Comparison of ENCODE assay signal across 30 cellular contexts in the genomic region with DNA sequence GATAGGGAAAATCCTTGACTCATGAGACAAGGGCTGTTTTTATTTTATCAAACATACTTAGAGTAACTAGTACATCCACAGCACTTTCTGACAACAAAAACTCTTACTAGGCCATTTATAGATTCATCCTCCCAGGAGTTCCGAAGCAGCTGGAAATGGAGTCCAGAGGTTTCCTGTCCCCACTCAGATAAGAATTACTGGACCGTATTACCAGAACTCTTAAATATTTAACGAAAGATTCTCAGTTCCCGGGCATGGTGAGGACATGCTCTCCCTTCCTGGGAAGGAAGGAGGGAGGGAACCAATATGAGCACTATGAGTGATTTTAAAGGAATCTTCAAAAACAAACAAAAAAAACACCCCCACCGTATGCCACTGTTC. TPM values are rescaled to one million over a fixed set of nuclear protein-coding genes. Genes with fewer than 3 reads are reported as not detected.
"Had no signal": no experiment of that assay in that cellular context is flagged by ENCODE, and none has a peak within 500 bp of the region (broad histone marks: within the 10 kb centered on the region; RNA-seq: fewer than 3 reads in every experiment).

No MANE protein-coding gene starts in this region.

- H3K9me2 ChIP-seq: SK-N-SH had no signal

- H3K36me3 ChIP-seq: adrenal gland, breast epithelium, MG63, SJCRH30 had no signal

- H3K4me3 ChIP-seq: adrenal gland, breast epithelium, MG63, SJCRH30 had no signal

- H3K4me2 ChIP-seq: KMS-11, SK-N-SH had no signal

- H3K4me1 ChIP-seq: adrenal gland, breast epithelium, SJCRH30 had no signal

- ATAC-seq: activated T-cell treated with anti-CD3 and anti-CD28 coated beads, Interleukin-2, amount 50 U/mL, for 72 hours had no signal

- H3K27ac ChIP-seq: breast epithelium, KMS-11, SJCRH30, VCaP had no signal

- H3K27me3 Mint-ChIP-seq: activated CD4-positive, alpha-beta memory T cell treated with anti-CD3 and anti-CD28 coated beads, Interleukin-2, amount 10 ng/mL, durations not matched to agents 7 days and 5 days; activated CD4-positive, alpha-beta T cell treated with anti-CD3 and anti-CD28 coated beads, Interleukin-2, amount 10 ng/mL, durations not matched to agents 7 days and 5 days; activated naive CD8-positive, alpha-beta T cell treated with anti-CD3 and anti-CD28 coated beads, Interleukin-2, amount 10 ng/mL, durations not matched to agents 7 days and 5 days had no signal

- H3K27me3 ChIP-seq: adrenal gland, MG63, SJCRH30 had no signal

- H3K27ac Mint-ChIP-seq: activated CD4-positive, alpha-beta memory T cell treated with anti-CD3 and anti-CD28 coated beads, Interleukin-2, amount 10 ng/mL, durations not matched to agents 7 days and 5 days; activated CD4-positive, alpha-beta T cell treated with anti-CD3 and anti-CD28 coated beads, Interleukin-2, amount 10 ng/mL, durations not matched to agents 7 days and 5 days; activated naive CD8-positive, alpha-beta T cell treated with anti-CD3 and anti-CD28 coated beads, Interleukin-2, amount 10 ng/mL, durations not matched to agents 7 days and 5 days; activated T-cell treated with anti-CD3 and anti-CD28 coated beads, Interleukin-2, amount 50 U/mL, for 72 hours; activated T-helper 2 cell treated with anti-CD3 and anti-CD28 coated beads, Interferon-gamma antibody, Interleukin-2, Interleukin-4, amounts not matched to agents 10 μg/mL and 5 μg/mL and 100 μg/mL, durations not matched to agents 14 hours and 24 hours and 36 hours had no signal

- H3K4me1 Mint-ChIP-seq: activated CD4-positive, alpha-beta memory T cell treated with anti-CD3 and anti-CD28 coated beads, Interleukin-2, amount 10 ng/mL, durations not matched to agents 7 days and 5 days had no signal

- H3K9me3 Mint-ChIP-seq: activated CD4-positive, alpha-beta memory T cell treated with anti-CD3 and anti-CD28 coated beads, Interleukin-2, amount 10 ng/mL, durations not matched to agents 7 days and 5 days; activated naive CD8-positive, alpha-beta T cell treated with anti-CD3 and anti-CD28 coated beads, Interleukin-2, amount 10 ng/mL, durations not matched to agents 7 days and 5 days; activated T-helper 2 cell treated with anti-CD3 and anti-CD28 coated beads, Interferon-gamma antibody, Interleukin-2, Interleukin-4, amounts not matched to agents 10 μg/mL and 5 μg/mL and 100 μg/mL, durations not matched to agents 14 hours and 24 hours and 36 hours had no signal

- DNase-seq: activated CD4-positive, alpha-beta memory T cell treated with anti-CD3 and anti-CD28 coated beads, Interleukin-2, amount 10 ng/mL, durations not matched to agents 7 days and 5 days; activated CD4-positive, alpha-beta T cell treated with anti-CD3 and anti-CD28 coated beads, Interleukin-2, amount 10 ng/mL, durations not matched to agents 7 days and 5 days; activated CD4-positive, CD25-positive, alpha-beta regulatory T cell; activated naive CD4-positive, alpha-beta T cell treated with anti-CD3 and anti-CD28 coated beads, Interleukin-2, amount 50 U/mL, for 16 hours; activated naive CD8-positive, alpha-beta T cell treated with anti-CD3 and anti-CD28 coated beads, Interleukin-2, amount 10 ng/mL, durations not matched to agents 7 days and 5 days; activated T-cell treated with anti-CD3 and anti-CD28 coated beads, Interleukin-2, amount 50 U/mL, for 72 hours; adrenal gland; aorta; MG63; MV-4-11; NCI-H1092 treated with DMSO at 0.1 percent for 48 hours; NCI-H1417 treated with DMSO at 0.1 percent for 48 hours; NCI-H1694; NCI-H2029; NCI-H2107; NCI-H2171 treated with DMSO at 0.1 percent for 48 hours; NCI-H226; NCI-H774; SJCRH30; SK-N-SH; T-helper 1 cell had no signal

- H3K9me3 ChIP-seq: adrenal gland, breast epithelium, MG63, SJCRH30, SK-N-SH had no signal

- H3K4me3 Mint-ChIP-seq: activated CD4-positive, alpha-beta memory T cell treated with anti-CD3 and anti-CD28 coated beads, Interleukin-2, amount 10 ng/mL, durations not matched to agents 7 days and 5 days; activated CD4-positive, alpha-beta T cell treated with anti-CD3 and anti-CD28 coated beads, Interleukin-2, amount 10 ng/mL, durations not matched to agents 7 days and 5 days; activated naive CD8-positive, alpha-beta T cell treated with anti-CD3 and anti-CD28 coated beads, Interleukin-2, amount 10 ng/mL, durations not matched to agents 7 days and 5 days; activated T-cell treated with anti-CD3 and anti-CD28 coated beads, Interleukin-2, amount 50 U/mL, for 72 hours had no signal

RNA-seq across cellular contexts. Expression of a gene that starts 41.2 kb away (rescaled TPM):
- total RNA-seq: activated CD4-positive, alpha-beta memory T cell treated with anti-CD3 and anti-CD28 coated beads, Interleukin-2, amount 10 ng/mL, durations not matched to agents 7 days and 5 days; activated CD4-positive, alpha-beta T cell treated with anti-CD3 and anti-CD28 coated beads, Interleukin-2, amount 10 ng/mL, durations not matched to agents 7 days and 5 days; activated CD8-positive, alpha-beta memory T cell treated with anti-CD3 and anti-CD28 coated beads for 36 hours; activated naive CD8-positive, alpha-beta T cell treated with anti-CD3 and anti-CD28 coated beads, Interleukin-2, amount 10 ng/mL, durations not matched to agents 7 days and 5 days; activated T-cell treated with anti-CD3 and anti-CD28 coated beads, Interleukin-2, amount 50 U/mL, for 72 hours; activated T-helper 2 cell treated with anti-CD3 and anti-CD28 coated beads, Interferon-gamma antibody, Interleukin-2, Interleukin-4, amounts not matched to agents 10 μg/mL and 5 μg/mL and 100 μg/mL, durations not matched to agents 14 hours and 24 hours and 36 hours; aorta; breast epithelium; NCI-H460; OCI-LY7; RPMI7951; SJCRH30; T-helper 2 cell treated with Interferon-gamma antibody and Interleukin-4, amounts not matched to agents 100 ng/mL and 5 ng/mL, for 36 hours had no signal
- polyA plus RNA-seq: aorta, SK-N-SH had no signal
